In the genomic region with DNA sequence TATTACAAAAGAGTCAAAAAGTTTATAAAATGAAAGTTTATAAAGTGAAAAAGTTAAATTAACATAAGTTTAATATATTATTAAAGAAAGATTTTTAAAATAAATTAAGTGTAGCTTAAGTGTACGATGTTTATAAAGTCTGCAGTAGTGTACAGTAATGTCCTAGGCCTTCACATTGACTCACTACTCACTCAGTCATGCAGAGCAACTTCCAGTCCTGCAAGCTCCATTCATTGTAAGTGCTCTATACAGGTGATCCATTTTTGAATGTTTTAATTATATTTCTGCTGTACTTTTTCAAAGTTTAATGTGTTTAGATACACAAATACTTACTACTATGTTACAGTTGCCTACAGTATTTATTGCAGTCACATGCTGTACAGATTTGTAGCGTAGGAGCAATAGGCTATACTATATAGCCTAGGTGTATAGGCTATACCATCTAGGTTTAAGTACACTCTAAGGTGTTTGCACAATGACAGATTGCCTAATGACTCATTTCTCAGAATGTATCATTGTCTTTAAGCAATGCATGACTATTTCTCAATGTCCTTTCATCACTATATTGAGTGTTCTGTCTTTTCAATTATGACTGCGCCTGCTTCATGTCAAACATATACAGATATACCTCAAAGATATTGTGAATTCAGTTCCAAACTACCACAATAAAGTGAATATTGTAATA, we compare ENCODE assay signal across 24 cellular contexts.
A peak's percentile ranks its signal among the peaks of the same experiment; 100 is the strongest.
DNase-seq lines count a peak whose midpoint lies in the region; ATAC-seq and TF ChIP-seq lines count a peak whose summit lies in the region.
"Had no signal": no experiment of that assay in that cellular context is flagged by ENCODE, and none has a peak within 500 bp of the region (broad histone marks: within the 10 kb centered on the region; RNA-seq: fewer than 3 reads in every experiment).

No MANE protein-coding gene starts in this region.

- intact Hi-C loops in Panc1 (cut with micrococcal nuclease; ENCODE audit: unreplicated experiment): no loop called here
- intact Hi-C loops in sigmoid colon (cut with DNase I): no loop called here

- no peak for TF ChIP-seq EP300 in sigmoid colon (IDR thresholded peaks at IDR 0.05)

- BruUV-seq in Panc1 (replicated peaks; lab: Mats Ljungman, UMichigan): no TSS peak

- H3K4me3 ChIP-seq in Panc1 (ENCODE audit: low read depth in 2 of 2, low read length in 2 of 2): no peak overlapping the region
- H3K4me3 ChIP-seq in hepatocyte: no peak overlapping the region
- H3K4me3 ChIP-seq in sigmoid colon: no peak overlapping the region
- H3K4me3 ChIP-seq: heart left ventricle, MG63, neural progenitor cell, prostate gland, smooth muscle cell, tibial nerve had no signal

- H3K9me3 ChIP-seq in Panc1 (ENCODE audit: control insufficient read depth, insufficient read depth, low read depth, low read length): no peaks in the 10 kb centered on the region
- no peaks in the 10 kb centered on the region for H3K9me3 ChIP-seq in hepatocyte (ENCODE audit: low read depth)
- H3K9me3 ChIP-seq in sigmoid colon: no peaks in the 10 kb centered on the region
- no peaks in the 10 kb centered on the region for H3K9me3 ChIP-seq in T-helper 17 cell (ENCODE audit: control insufficient read depth, low read length, poor library complexity, severe bottlenecking)
- H3K9me3 ChIP-seq: heart left ventricle, MG63, prostate gland, tibial nerve had no signal

- no peak overlapping the region for H3K27ac ChIP-seq in Panc1 (ENCODE audit: low read length)
- no peak overlapping the region for H3K27ac ChIP-seq in hepatocyte
- no peak overlapping the region for H3K27ac ChIP-seq in sigmoid colon
- H3K27ac ChIP-seq: heart left ventricle, neural progenitor cell, prostate gland, tibial nerve had no signal

- no peaks in the 10 kb centered on the region for H3K36me3 ChIP-seq in Panc1 (ENCODE audit: control insufficient read depth, insufficient read depth, low read length)
- no peaks in the 10 kb centered on the region for H3K36me3 ChIP-seq in hepatocyte (replicated peaks; ENCODE audit: insufficient read depth, low read depth)
- H3K36me3 ChIP-seq in sigmoid colon: no peaks in the 10 kb centered on the region
- H3K36me3 ChIP-seq: heart left ventricle, MG63, neural progenitor cell, prostate gland, tibial nerve had no signal

- no peak for TF ChIP-seq POLR2A in sigmoid colon (IDR thresholded peaks at IDR 0.05)

- in situ Hi-C loops in Panc1 (cut with HindIII; ENCODE audit: low pct_unique_long_range_greater_than_20kb, low sequenced_read_pairs): no loop called here

- H3K4me3 Mint-ChIP-seq in T-helper 17 cell: no peak overlapping the region
- H3K4me3 Mint-ChIP-seq: activated naive CD8-positive, alpha-beta T cell; CD8-positive, alpha-beta T cell; IgD-negative memory B cell; neural progenitor cell; stimulated activated naive CD8-positive, alpha-beta T cell treated with anti-CD3 and anti-CD28 coated beads, Interleukin-15, Interleukin-2, amounts not matched to agents 100 ng/mL and 50 ng/mL, for 24 hours had no signal

- no peak overlapping the region for H3K27ac Mint-ChIP-seq in T-helper 17 cell
- H3K27ac Mint-ChIP-seq: activated naive CD8-positive, alpha-beta T cell; CD8-positive, alpha-beta T cell; IgD-negative memory B cell; neural progenitor cell; stimulated activated naive CD8-positive, alpha-beta T cell treated with anti-CD3 and anti-CD28 coated beads, Interleukin-15, Interleukin-2, amounts not matched to agents 100 ng/mL and 50 ng/mL, for 24 hours had no signal

- POLR2A ChIA-PET in Panc1 (lab: Charles Lee): no interaction called here

- H3K36me3 Mint-ChIP-seq in T-helper 17 cell (ENCODE audit: low read depth): no peaks in the 10 kb centered on the region
- H3K36me3 Mint-ChIP-seq: activated naive CD8-positive, alpha-beta T cell; CD8-positive, alpha-beta T cell; IgD-negative memory B cell; neural progenitor cell had no signal

- 82% methylated on average over 3 of the region's 3 CpGs for WGBS in hepatocyte (ENCODE audit: low lambda C conversion rate, missing lambda C conversion rate)
- 76 to 86% methylated on average over 3 of the region's 3 CpGs for WGBS in sigmoid colon, 2 donors

- CTCF ChIA-PET in Panc1 (lab: Charles Lee): no interaction called here

- no peak overlapping the region for H3K4me2 ChIP-seq in hepatocyte
- H3K4me2 ChIP-seq: neural progenitor cell, smooth muscle cell had no signal

- H3K9me2 ChIP-seq in hepatocyte (replicated peaks; ENCODE audit: insufficient read depth): no peaks in the 10 kb centered on the region

- no peaks in the 10 kb centered on the region for H3K27me3 Mint-ChIP-seq in T-helper 17 cell
- H3K27me3 Mint-ChIP-seq: activated naive CD8-positive, alpha-beta T cell; IgD-negative memory B cell; stimulated activated naive CD8-positive, alpha-beta T cell treated with anti-CD3 and anti-CD28 coated beads, Interleukin-15, Interleukin-2, amounts not matched to agents 100 ng/mL and 50 ng/mL, for 24 hours had no signal

- no peak overlapping the region for H2AFZ ChIP-seq in hepatocyte
- H2AFZ ChIP-seq: neural progenitor cell had no signal

- H3K4me1 Mint-ChIP-seq in T-helper 17 cell: no peaks in the 10 kb centered on the region
- H3K4me1 Mint-ChIP-seq: IgD-negative memory B cell, neural progenitor cell had no signal

- ATAC-seq in GM18868 (IDR thresholded peaks at IDR 0.05; ENCODE audit: unreplicated experiment): peak; percentile 96
- ATAC-seq in HG03558 (IDR thresholded peaks at IDR 0.05; ENCODE audit: extremely low read depth, unreplicated experiment): peak; percentile 50
- ATAC-seq in Panc1: peak; percentile 65
- no peak for ATAC-seq in GM18858 (IDR thresholded peaks at IDR 0.05; ENCODE audit: unreplicated experiment)
- ATAC-seq in T-helper 17 cell: no peak
- ATAC-seq: CD8-positive, alpha-beta T cell; heart left ventricle; SK-N-SH treated with all-trans-retinoic acid at 6 μM for 48 hours had no signal

- DNase-seq in Panc1 (ENCODE audit: low read depth, low spot score) (peak; percentile 64), hepatocyte (ENCODE audit: low spot score) (peak; percentile 7), sigmoid colon (no peak), T-helper 17 cell (no peak)
- DNase-seq: CD8-positive, alpha-beta T cell; DMS79; H7; heart left ventricle; MG63; NCI-H187; NCI-H226; stimulated activated CD4-positive, alpha-beta T cell treated with anti-CD3 and anti-CD28 coated beads, Interleukin-4, amount 100 ng/mL, for 1 hour; T1000 had no signal

- TF ChIP-seq CTCF in Panc1 (IDR thresholded peaks at IDR 0.05) (no peak), hepatocyte (IDR thresholded peaks at IDR 0.05; ENCODE audit: poor library complexity) (no peak), sigmoid colon (IDR thresholded peaks at IDR 0.05) (no peak)

- H3K27me3 ChIP-seq in Panc1 (ENCODE audit: control insufficient read depth, insufficient read depth, low read length) (no peaks in the 10 kb centered on the region), hepatocyte (no peaks in the 10 kb centered on the region), sigmoid colon (no peaks in the 10 kb centered on the region)
- H3K27me3 ChIP-seq: heart left ventricle, MG63, neural progenitor cell had no signal

- no peaks in the 10 kb centered on the region for H4K20me1 ChIP-seq in hepatocyte (ENCODE audit: insufficient read depth, poor library complexity, severe bottlenecking)

- no peaks in the 10 kb centered on the region for H3K79me2 ChIP-seq in hepatocyte

- H3K4me1 ChIP-seq in Panc1 (ENCODE audit: control insufficient read depth, insufficient read depth, low read length): no peaks in the 10 kb centered on the region
- no peaks in the 10 kb centered on the region for H3K4me1 ChIP-seq in hepatocyte (ENCODE audit: insufficient read depth)
- no peaks in the 10 kb centered on the region for H3K4me1 ChIP-seq in sigmoid colon
- H3K4me1 ChIP-seq: heart left ventricle, neural progenitor cell, prostate gland, tibial nerve had no signal

Comparison
In these comparisons a context has a peak if more than half of its experiments do, and no peak if none do; other contexts are left out.
1. ATAC-seq: peak in GM18868 (single experiment), HG03558 (single experiment) and Panc1 (single experiment); none in GM18858 (single experiment) and T-helper 17 cell (single experiment).
2. DNase-seq: peak in Panc1 (single experiment) and hepatocyte (single experiment); none in sigmoid colon (single experiment) and T-helper 17 cell (0 of 3).